In the genomic region with DNA sequence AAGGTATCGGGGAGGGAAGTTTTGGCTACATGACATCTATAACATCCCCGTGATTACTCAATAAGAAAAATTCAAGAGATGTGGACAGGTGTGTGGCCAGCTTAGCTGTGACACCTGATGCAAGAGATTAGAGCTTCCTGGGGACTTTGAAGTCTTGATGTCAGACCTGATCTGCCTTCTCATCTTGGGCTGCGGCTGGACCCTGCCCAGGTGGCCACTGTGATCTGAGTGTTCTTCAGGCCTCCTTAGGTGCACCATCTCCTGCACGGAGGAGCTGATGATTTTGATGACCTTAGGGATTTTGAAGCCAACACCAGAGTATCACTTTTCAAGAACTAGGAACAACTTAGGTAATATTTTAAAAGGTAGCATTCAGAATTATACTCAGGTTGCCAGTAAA, we compare ENCODE assay signal across 1 cellular context.
TF ChIP-seq lines count a peak whose summit lies in the region.

No MANE protein-coding gene starts in this region.

TF ChIP-seq in SK-N-SH, 30 proteins besides CTCF, POLR2A, EP300 and RAD21 (continued from another document):
- TF ChIP-seq, protein P1, sequence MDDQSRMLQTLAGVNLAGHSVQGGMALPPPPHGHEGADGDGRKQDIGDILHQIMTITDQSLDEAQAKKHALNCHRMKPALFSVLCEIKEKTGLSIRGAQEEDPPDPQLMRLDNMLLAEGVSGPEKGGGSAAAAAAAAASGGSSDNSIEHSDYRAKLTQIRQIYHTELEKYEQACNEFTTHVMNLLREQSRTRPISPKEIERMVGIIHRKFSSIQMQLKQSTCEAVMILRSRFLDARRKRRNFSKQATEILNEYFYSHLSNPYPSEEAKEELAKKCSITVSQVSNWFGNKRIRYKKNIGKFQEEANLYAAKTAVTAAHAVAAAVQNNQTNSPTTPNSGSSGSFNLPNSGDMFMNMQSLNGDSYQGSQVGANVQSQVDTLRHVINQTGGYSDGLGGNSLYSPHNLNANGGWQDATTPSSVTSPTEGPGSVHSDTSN (IDR thresholded peaks at IDR 0.05), result no peak
TF ChIP-seq in SK-N-SH: peak in this region for 0.
